In the genomic region with DNA sequence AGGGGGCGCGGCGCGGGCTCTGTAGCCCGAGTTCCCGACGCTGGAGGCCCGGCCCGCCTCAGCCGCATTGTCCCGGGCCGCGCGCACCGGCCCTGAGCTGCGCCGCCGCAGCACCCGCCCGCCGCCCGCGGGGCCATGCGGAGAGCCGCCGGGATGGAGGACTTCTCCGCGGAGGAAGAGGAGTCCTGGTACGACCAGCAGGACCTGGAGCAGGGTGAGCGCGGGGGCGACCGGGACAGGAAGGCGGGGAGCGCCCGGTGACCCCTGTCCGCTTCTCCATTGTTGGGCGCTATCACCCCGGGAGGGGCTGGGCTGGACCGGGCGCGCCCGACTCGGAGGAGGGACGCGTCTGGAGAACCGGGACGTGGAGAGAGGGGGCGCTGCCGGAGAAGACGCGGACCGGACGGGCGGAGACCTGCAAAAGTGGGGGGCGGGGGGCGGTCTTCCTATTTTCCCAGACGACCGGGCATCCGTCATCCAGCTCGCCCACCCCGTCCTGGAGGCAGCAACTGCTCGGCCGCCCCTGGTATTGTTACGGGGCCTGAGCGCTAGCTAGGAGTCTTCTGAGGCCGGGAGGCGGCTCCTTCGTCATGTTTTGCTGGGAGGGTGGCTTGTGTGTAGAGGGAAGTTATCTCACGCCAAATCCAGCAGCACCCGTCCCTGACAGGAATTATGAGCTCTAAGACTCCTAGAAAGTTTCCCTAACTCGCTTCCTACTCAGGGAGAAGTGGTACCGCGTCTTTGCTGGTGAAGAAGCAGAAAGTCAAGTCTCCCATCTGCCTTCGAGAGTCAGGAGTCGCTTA, we compare ENCODE assay signal across 1 cellular context.
TF ChIP-seq lines count a peak whose summit lies in the region.

No MANE protein-coding gene starts in this region.

TF ChIP-seq in HepG2, 621 proteins besides CTCF, POLR2A, EP300 and RAD21 (continued from another document and continues in another):
- TF ChIP-seq, protein P1, sequence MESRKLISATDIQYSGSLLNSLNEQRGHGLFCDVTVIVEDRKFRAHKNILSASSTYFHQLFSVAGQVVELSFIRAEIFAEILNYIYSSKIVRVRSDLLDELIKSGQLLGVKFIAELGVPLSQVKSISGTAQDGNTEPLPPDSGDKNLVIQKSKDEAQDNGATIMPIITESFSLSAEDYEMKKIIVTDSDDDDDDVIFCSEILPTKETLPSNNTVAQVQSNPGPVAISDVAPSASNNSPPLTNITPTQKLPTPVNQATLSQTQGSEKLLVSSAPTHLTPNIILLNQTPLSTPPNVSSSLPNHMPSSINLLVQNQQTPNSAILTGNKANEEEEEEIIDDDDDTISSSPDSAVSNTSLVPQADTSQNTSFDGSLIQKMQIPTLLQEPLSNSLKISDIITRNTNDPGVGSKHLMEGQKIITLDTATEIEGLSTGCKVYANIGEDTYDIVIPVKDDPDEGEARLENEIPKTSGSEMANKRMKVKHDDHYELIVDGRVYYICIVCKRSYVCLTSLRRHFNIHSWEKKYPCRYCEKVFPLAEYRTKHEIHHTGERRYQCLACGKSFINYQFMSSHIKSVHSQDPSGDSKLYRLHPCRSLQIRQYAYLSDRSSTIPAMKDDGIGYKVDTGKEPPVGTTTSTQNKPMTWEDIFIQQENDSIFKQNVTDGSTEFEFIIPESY (CRISPR knock-in tag; IDR thresholded peaks at IDR 0.05), result no peak
- TF ChIP-seq SMAD3 (CRISPR knock-in tag; IDR thresholded peaks at IDR 0.05) (no peak), KLF15 (CRISPR knock-in tag; IDR thresholded peaks at IDR 0.05; ENCODE audit: borderline replicate concordance) (no peak), ARID2 (CRISPR knock-in tag; IDR thresholded peaks at IDR 0.05; ENCODE audit: borderline replicate concordance) (no peak), MAFF (IDR thresholded peaks at IDR 0.05; ENCODE audit: low read depth, low read length) (no peak), ZNF589 (CRISPR knock-in tag; conservative IDR thresholded peaks at IDR 0.05) (no peak), KDM6A (CRISPR knock-in tag; IDR thresholded peaks at IDR 0.05; ENCODE audit: low read depth) (no peak), ZMYM2 (CRISPR knock-in tag; IDR thresholded peaks at IDR 0.05) (0 out of 2 replicates have a peak, but pooled peaks have one; percentile 36), MZF1 (CRISPR knock-in tag; IDR thresholded peaks at IDR 0.05; ENCODE audit: borderline replicate concordance) (no peak), HNRNPH1 (optimal IDR thresholded peaks at IDR 0.05; ENCODE audit: low read depth, low read length) (no peak), FOSL2 (CRISPR knock-in tag; IDR thresholded peaks at IDR 0.05) (no peak), ZNF501 (CRISPR knock-in tag; IDR thresholded peaks at IDR 0.05) (peak; percentile 51; the same call in 1 of the 2 replicates), RNF2 (conservative IDR thresholded peaks at IDR 0.05; ENCODE audit: low read depth) (no peak; the same call in 1 of the 2 replicates), ZNF703 (CRISPR knock-in tag; IDR thresholded peaks at IDR 0.05; ENCODE audit: borderline replicate concordance) (no peak), HOXD1 (CRISPR knock-in tag; IDR thresholded peaks at IDR 0.05) (no peak), SP2 (CRISPR knock-in tag; IDR thresholded peaks at IDR 0.05) (peak; percentile 21; the same call in 1 of the 2 replicates), HMG20A (CRISPR knock-in tag; IDR thresholded peaks at IDR 0.05; ENCODE audit: borderline replicate concordance) (no peak), ZNF577 (CRISPR knock-in tag; IDR thresholded peaks at IDR 0.05; ENCODE audit: borderline replicate concordance, low read depth) (no peak), ZSCAN31 (CRISPR knock-in tag; IDR thresholded peaks at IDR 0.05; ENCODE audit: low read depth) (no peak), FOXA1 (IDR thresholded peaks at IDR 0.05) (no peak), FOXA1 (CRISPR knock-in tag; IDR thresholded peaks at IDR 0.05) (no peak), EEA1 (CRISPR knock-in tag; IDR thresholded peaks at IDR 0.05; ENCODE audit: borderline replicate concordance) (0 out of 2 replicates have a peak, but pooled peaks have one; percentile 15)
- TF ChIP-seq, protein P2, sequence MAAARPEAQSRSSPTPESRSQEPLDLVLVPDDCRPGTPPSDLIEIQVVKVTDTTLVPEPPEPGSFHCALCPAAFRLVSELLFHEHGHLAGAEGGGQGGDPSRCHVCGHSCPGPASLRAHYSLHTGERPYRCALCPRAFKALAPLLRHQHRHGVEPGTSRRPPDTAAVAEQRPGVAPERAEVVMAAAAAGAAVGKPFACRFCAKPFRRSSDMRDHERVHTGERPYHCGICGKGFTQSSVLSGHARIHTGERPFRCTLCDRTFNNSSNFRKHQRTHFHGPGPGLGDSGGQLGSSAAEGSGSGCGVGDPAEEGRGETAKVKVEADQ (CRISPR knock-in tag; IDR thresholded peaks at IDR 0.05; ENCODE audit: borderline replicate concordance), result no peak
- TF ChIP-seq, protein P3, sequence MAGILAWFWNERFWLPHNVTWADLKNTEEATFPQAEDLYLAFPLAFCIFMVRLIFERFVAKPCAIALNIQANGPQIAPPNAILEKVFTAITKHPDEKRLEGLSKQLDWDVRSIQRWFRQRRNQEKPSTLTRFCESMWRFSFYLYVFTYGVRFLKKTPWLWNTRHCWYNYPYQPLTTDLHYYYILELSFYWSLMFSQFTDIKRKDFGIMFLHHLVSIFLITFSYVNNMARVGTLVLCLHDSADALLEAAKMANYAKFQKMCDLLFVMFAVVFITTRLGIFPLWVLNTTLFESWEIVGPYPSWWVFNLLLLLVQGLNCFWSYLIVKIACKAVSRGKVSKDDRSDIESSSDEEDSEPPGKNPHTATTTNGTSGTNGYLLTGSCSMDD (CRISPR knock-in tag; IDR thresholded peaks at IDR 0.05), result no peak
- TF ChIP-seq, protein P4, sequence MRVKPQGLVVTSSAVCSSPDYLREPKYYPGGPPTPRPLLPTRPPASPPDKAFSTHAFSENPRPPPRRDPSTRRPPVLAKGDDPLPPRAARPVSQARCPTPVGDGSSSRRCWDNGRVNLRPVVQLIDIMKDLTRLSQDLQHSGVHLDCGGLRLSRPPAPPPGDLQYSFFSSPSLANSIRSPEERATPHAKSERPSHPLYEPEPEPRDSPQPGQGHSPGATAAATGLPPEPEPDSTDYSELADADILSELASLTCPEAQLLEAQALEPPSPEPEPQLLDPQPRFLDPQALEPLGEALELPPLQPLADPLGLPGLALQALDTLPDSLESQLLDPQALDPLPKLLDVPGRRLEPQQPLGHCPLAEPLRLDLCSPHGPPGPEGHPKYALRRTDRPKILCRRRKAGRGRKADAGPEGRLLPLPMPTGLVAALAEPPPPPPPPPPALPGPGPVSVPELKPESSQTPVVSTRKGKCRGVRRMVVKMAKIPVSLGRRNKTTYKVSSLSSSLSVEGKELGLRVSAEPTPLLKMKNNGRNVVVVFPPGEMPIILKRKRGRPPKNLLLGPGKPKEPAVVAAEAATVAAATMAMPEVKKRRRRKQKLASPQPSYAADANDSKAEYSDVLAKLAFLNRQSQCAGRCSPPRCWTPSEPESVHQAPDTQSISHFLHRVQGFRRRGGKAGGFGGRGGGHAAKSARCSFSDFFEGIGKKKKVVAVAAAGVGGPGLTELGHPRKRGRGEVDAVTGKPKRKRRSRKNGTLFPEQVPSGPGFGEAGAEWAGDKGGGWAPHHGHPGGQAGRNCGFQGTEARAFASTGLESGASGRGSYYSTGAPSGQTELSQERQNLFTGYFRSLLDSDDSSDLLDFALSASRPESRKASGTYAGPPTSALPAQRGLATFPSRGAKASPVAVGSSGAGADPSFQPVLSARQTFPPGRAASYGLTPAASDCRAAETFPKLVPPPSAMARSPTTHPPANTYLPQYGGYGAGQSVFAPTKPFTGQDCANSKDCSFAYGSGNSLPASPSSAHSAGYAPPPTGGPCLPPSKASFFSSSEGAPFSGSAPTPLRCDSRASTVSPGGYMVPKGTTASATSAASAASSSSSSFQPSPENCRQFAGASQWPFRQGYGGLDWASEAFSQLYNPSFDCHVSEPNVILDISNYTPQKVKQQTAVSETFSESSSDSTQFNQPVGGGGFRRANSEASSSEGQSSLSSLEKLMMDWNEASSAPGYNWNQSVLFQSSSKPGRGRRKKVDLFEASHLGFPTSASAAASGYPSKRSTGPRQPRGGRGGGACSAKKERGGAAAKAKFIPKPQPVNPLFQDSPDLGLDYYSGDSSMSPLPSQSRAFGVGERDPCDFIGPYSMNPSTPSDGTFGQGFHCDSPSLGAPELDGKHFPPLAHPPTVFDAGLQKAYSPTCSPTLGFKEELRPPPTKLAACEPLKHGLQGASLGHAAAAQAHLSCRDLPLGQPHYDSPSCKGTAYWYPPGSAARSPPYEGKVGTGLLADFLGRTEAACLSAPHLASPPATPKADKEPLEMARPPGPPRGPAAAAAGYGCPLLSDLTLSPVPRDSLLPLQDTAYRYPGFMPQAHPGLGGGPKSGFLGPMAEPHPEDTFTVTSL (CRISPR knock-in tag; IDR thresholded peaks at IDR 0.05; ENCODE audit: borderline replicate concordance), result no peak
- TF ChIP-seq, protein P5, sequence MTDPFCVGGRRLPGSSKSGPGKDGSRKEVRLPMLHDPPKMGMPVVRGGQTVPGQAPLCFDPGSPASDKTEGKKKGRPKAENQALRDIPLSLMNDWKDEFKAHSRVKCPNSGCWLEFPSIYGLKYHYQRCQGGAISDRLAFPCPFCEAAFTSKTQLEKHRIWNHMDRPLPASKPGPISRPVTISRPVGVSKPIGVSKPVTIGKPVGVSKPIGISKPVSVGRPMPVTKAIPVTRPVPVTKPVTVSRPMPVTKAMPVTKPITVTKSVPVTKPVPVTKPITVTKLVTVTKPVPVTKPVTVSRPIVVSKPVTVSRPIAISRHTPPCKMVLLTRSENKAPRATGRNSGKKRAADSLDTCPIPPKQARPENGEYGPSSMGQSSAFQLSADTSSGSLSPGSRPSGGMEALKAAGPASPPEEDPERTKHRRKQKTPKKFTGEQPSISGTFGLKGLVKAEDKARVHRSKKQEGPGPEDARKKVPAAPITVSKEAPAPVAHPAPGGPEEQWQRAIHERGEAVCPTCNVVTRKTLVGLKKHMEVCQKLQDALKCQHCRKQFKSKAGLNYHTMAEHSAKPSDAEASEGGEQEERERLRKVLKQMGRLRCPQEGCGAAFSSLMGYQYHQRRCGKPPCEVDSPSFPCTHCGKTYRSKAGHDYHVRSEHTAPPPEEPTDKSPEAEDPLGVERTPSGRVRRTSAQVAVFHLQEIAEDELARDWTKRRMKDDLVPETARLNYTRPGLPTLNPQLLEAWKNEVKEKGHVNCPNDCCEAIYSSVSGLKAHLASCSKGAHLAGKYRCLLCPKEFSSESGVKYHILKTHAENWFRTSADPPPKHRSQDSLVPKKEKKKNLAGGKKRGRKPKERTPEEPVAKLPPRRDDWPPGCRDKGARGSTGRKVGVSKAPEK (CRISPR knock-in tag; IDR thresholded peaks at IDR 0.05; ENCODE audit: borderline replicate concordance), result no peak
- TF ChIP-seq, protein P6, sequence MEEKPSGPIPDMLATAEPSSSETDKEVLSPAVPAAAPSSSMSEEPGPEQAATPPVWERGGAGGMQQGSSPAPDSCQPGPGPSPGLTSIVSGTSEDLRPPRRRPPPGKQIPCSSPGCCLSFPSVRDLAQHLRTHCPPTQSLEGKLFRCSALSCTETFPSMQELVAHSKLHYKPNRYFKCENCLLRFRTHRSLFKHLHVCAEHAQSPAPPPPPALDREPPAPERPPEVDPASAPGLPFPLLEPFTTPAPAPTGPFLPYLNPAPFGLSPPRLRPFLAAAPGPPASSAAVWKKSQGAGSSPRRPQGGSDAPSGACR (CRISPR knock-in tag; IDR thresholded peaks at IDR 0.05), result no peak
- TF ChIP-seq, protein P7, sequence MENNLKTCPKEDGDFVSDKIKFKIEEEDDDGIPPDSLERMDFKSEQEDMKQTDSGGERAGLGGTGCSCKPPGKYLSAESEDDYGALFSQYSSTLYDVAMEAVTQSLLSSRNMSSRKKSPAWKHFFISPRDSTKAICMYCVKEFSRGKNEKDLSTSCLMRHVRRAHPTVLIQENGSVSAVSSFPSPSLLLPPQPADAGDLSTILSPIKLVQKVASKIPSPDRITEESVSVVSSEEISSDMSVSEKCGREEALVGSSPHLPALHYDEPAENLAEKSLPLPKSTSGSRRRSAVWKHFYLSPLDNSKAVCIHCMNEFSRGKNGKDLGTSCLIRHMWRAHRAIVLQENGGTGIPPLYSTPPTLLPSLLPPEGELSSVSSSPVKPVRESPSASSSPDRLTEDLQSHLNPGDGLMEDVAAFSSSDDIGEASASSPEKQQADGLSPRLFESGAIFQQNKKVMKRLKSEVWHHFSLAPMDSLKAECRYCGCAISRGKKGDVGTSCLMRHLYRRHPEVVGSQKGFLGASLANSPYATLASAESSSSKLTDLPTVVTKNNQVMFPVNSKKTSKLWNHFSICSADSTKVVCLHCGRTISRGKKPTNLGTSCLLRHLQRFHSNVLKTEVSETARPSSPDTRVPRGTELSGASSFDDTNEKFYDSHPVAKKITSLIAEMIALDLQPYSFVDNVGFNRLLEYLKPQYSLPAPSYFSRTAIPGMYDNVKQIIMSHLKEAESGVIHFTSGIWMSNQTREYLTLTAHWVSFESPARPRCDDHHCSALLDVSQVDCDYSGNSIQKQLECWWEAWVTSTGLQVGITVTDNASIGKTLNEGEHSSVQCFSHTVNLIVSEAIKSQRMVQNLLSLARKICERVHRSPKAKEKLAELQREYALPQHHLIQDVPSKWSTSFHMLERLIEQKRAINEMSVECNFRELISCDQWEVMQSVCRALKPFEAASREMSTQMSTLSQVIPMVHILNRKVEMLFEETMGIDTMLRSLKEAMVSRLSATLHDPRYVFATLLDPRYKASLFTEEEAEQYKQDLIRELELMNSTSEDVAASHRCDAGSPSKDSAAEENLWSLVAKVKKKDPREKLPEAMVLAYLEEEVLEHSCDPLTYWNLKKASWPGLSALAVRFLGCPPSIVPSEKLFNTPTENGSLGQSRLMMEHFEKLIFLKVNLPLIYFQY (CRISPR knock-in tag; IDR thresholded peaks at IDR 0.05; ENCODE audit: borderline replicate concordance), result no peak
- TF ChIP-seq, protein P8, sequence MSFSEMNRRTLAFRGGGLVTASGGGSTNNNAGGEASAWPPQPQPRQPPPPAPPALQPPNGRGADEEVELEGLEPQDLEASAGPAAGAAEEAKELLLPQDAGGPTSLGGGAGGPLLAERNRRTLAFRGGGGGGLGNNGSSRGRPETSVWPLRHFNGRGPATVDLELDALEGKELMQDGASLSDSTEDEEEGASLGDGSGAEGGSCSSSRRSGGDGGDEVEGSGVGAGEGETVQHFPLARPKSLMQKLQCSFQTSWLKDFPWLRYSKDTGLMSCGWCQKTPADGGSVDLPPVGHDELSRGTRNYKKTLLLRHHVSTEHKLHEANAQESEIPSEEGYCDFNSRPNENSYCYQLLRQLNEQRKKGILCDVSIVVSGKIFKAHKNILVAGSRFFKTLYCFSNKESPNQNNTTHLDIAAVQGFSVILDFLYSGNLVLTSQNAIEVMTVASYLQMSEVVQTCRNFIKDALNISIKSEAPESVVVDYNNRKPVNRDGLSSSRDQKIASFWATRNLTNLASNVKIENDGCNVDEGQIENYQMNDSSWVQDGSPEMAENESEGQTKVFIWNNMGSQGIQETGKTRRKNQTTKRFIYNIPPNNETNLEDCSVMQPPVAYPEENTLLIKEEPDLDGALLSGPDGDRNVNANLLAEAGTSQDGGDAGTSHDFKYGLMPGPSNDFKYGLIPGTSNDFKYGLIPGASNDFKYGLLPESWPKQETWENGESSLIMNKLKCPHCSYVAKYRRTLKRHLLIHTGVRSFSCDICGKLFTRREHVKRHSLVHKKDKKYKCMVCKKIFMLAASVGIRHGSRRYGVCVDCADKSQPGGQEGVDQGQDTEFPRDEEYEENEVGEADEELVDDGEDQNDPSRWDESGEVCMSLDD (CRISPR knock-in tag; IDR thresholded peaks at IDR 0.05; ENCODE audit: borderline replicate concordance), result no peak
- TF ChIP-seq, protein P9, sequence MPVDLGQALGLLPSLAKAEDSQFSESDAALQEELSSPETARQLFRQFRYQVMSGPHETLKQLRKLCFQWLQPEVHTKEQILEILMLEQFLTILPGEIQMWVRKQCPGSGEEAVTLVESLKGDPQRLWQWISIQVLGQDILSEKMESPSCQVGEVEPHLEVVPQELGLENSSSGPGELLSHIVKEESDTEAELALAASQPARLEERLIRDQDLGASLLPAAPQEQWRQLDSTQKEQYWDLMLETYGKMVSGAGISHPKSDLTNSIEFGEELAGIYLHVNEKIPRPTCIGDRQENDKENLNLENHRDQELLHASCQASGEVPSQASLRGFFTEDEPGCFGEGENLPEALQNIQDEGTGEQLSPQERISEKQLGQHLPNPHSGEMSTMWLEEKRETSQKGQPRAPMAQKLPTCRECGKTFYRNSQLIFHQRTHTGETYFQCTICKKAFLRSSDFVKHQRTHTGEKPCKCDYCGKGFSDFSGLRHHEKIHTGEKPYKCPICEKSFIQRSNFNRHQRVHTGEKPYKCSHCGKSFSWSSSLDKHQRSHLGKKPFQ (CRISPR knock-in tag; IDR thresholded peaks at IDR 0.05; ENCODE audit: insufficient replicate concordance), result no peak
